ENCODE assay signal across 1 cellular context in genomic region chr17:4535667-4536258, GRCh38.
TF ChIP-seq lines count a peak whose summit lies in the region.

No MANE protein-coding gene starts in this region.

TF ChIP-seq in K562, 482 proteins besides CTCF, POLR2A, EP300 and RAD21:
- TF ChIP-seq TCF7L2 (IDR thresholded peaks at IDR 0.05; ENCODE audit: low read depth, low read length) (no peak), THRB (CRISPR knock-in tag; conservative IDR thresholded peaks at IDR 0.05) (no peak), GTF2F1 (IDR thresholded peaks at IDR 0.05; ENCODE audit: low read depth, low read length) (no peak), CBX8 (IDR thresholded peaks at IDR 0.05; ENCODE audit: borderline replicate concordance, extremely low read depth, low read depth, low read length, poor library complexity, severe bottlenecking) (no peak), EGR1 (conservative IDR thresholded peaks at IDR 0.05) (no peak), ZNF263 (CRISPR knock-in tag; IDR thresholded peaks at IDR 0.05; ENCODE audit: borderline replicate concordance) (0 out of 2 replicates have a peak, but pooled peaks have one; percentile 52), ZNF449 (CRISPR knock-in tag; IDR thresholded peaks at IDR 0.05) (no peak), UBTF (IDR thresholded peaks at IDR 0.05; ENCODE audit: borderline replicate concordance in 1 of 2, low read depth in 2 of 2, low read length in 2 of 2) (no peak), TARDBP (IDR thresholded peaks at IDR 0.05) (no peak), TAF9B (IDR thresholded peaks at IDR 0.05; ENCODE audit: partially characterized antibody) (no peak), RBM34 (IDR thresholded peaks at IDR 0.05; ENCODE audit: borderline replicate concordance, insufficient read depth, low read length) (no peak), POLR2G (IDR thresholded peaks at IDR 0.05; ENCODE audit: low read depth, low read length) (peak; percentile 68), CEBPB (tag; IDR thresholded peaks at IDR 0.05) (no peak), ERF (CRISPR knock-in tag; IDR thresholded peaks at IDR 0.05) (no peak), ZNF785 (CRISPR knock-in tag; IDR thresholded peaks at IDR 0.05) (no peak)
